2 cellular contexts compared by ENCODE assay signal in the genomic region with DNA sequence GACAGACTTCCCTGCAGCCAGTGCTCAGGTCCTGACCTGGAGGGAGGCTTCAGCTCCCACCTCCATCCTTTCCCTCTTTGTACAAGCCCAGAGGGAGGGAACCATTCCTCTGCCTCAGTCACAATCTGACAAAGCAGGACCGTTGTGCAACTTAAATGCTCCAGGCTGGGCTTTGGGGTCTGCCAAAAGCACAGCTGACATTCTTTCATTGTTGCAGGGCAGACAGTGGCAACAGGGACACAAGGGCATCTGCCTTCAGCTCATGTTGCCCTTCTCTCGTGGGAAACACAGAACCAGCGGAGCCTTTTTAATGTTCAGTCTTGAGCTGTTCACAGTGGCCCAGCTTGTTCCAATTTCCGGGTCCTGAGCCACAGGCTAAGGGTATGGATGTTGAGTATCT.
TF ChIP-seq lines count a peak whose summit lies in the region.

No MANE protein-coding gene starts in this region.

TF ChIP-seq in IMR-90, 13 proteins besides CTCF, POLR2A, EP300 and RAD21:
- no peak for TF ChIP-seq MAZ (IDR thresholded peaks at IDR 0.05; ENCODE audit: borderline replicate concordance, low read depth, low read length)
- no peak for TF ChIP-seq BHLHE40 (IDR thresholded peaks at IDR 0.05; ENCODE audit: low read depth, low read length)
- no peak for TF ChIP-seq RCOR1 (IDR thresholded peaks at IDR 0.05; ENCODE audit: insufficient replicate concordance, low read length)
- no peak for TF ChIP-seq MAFK (IDR thresholded peaks at IDR 0.05; ENCODE audit: low read depth, low read length)
- no peak for TF ChIP-seq NFE2L2 (IDR thresholded peaks at IDR 0.05; ENCODE audit: low read depth, low read length)
- no peak for TF ChIP-seq CEBPB (IDR thresholded peaks at IDR 0.05; ENCODE audit: low read depth, low read length)
- TF ChIP-seq, protein P1, sequence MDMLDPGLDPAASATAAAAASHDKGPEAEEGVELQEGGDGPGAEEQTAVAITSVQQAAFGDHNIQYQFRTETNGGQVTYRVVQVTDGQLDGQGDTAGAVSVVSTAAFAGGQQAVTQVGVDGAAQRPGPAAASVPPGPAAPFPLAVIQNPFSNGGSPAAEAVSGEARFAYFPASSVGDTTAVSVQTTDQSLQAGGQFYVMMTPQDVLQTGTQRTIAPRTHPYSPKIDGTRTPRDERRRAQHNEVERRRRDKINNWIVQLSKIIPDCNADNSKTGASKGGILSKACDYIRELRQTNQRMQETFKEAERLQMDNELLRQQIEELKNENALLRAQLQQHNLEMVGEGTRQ (IDR thresholded peaks at IDR 0.05; ENCODE audit: low read depth, low read length): no peak
- no peak for TF ChIP-seq MXI1 (IDR thresholded peaks at IDR 0.05; ENCODE audit: borderline replicate concordance, low read depth, low read length)
- no peak for TF ChIP-seq FOS (IDR thresholded peaks at IDR 0.05; ENCODE audit: low read depth, low read length)
- no peak for TF ChIP-seq CHD1 (IDR thresholded peaks at IDR 0.05; ENCODE audit: low read depth, low read length)
- TF ChIP-seq, protein P2, sequence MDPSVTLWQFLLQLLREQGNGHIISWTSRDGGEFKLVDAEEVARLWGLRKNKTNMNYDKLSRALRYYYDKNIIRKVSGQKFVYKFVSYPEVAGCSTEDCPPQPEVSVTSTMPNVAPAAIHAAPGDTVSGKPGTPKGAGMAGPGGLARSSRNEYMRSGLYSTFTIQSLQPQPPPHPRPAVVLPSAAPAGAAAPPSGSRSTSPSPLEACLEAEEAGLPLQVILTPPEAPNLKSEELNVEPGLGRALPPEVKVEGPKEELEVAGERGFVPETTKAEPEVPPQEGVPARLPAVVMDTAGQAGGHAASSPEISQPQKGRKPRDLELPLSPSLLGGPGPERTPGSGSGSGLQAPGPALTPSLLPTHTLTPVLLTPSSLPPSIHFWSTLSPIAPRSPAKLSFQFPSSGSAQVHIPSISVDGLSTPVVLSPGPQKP (IDR thresholded peaks at IDR 0.05; ENCODE audit: borderline replicate concordance, low read depth, low read length): no peak
- TF ChIP-seq SMC3 (IDR thresholded peaks at IDR 0.05; ENCODE audit: low read depth, low read length): no peak

TF ChIP-seq in H1, 55 proteins besides CTCF, POLR2A, EP300 and RAD21:
- TF ChIP-seq TAF1 (IDR thresholded peaks at IDR 0.05; ENCODE audit: low read depth, low read length) (no peak), NRF1 (IDR thresholded peaks at IDR 0.05; ENCODE audit: low read depth, low read length) (no peak), HDAC2 (IDR thresholded peaks at IDR 0.05; ENCODE audit: borderline replicate concordance in 1 of 2, low read depth in 2 of 2, low read length in 2 of 2) (no peak), SIRT6 (IDR thresholded peaks at IDR 0.05; ENCODE audit: low read length) (no peak), TCF12 (IDR thresholded peaks at IDR 0.05; ENCODE audit: low read depth, low read length) (no peak), RBBP5 (IDR thresholded peaks at IDR 0.05; ENCODE audit: borderline replicate concordance, low read depth, low read length) (no peak), GTF2F1 (IDR thresholded peaks at IDR 0.05; ENCODE audit: borderline replicate concordance, low read depth, low read length) (no peak)
TF ChIP-seq in H1: peak in this region for 0.
